Comparison of ENCODE assay signal across 16 cellular contexts in the genomic region with DNA sequence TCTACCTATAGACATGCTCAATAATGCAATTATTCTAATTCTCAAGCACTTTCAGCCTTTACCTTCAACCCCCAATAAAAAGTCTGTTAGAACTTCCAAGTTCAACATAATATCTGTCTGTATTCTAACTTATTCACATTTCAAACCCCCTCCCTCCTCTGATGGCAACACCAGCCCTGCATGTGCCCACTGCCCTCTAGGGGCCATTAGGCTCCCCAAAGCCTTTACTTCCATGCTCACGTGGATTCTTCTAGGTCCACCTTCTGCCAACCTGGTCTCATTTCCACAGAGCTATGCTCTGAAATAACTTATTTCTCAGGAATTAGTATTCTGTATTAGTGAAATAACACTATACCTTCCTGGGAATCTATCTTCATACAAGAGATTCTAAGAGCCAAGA.
DNase-seq lines count a peak whose midpoint lies in the region; ATAC-seq, FAIRE-seq and TF ChIP-seq lines count a peak whose summit lies in the region.
"Had no signal": no experiment of that assay in that cellular context is flagged by ENCODE, and none has a peak within 500 bp of the region (broad histone marks: within the 10 kb centered on the region; RNA-seq: fewer than 3 reads in every experiment).

No MANE protein-coding gene starts in this region.

- no peak for ATAC-seq in GM21619 (IDR thresholded peaks at IDR 0.05; ENCODE audit: unreplicated experiment)
- ATAC-seq: activated naive CD4-positive, alpha-beta T cell treated with anti-CD3 and anti-CD28 coated beads, Interleukin-2, amount 50 U/mL, for 72 hours had no signal

- no peaks in the 10 kb centered on the region for H3K4me1 ChIP-seq in MM.1S (ENCODE audit: low read length)
- H3K4me1 ChIP-seq: Peyer's patch, testis had no signal

- no peaks in the 10 kb centered on the region for H3K9me3 ChIP-seq in MM.1S (replicated peaks; ENCODE audit: insufficient read depth, low read length)
- H3K9me3 ChIP-seq: Peyer's patch, testis had no signal

- TF ChIP-seq CTCF in 22Rv1 (IDR thresholded peaks at IDR 0.05) (peak; percentile 32), GM12872 (IDR thresholded peaks at IDR 0.05; ENCODE audit: insufficient read depth, low read depth, low read length) (peak; percentile 46), MM.1S (IDR thresholded peaks at IDR 0.05; ENCODE audit: low read length) (peak; percentile 32), brain microvascular endothelial cell (IDR thresholded peaks at IDR 0.05; ENCODE audit: low read depth, low read length, missing control alignments) (peak; percentile 40)

- H3K27me3 ChIP-seq in MM.1S (replicated peaks; ENCODE audit: insufficient read depth, low read length) (no peaks in the 10 kb centered on the region), brain microvascular endothelial cell (replicated peaks) (no peaks in the 10 kb centered on the region)
- H3K27me3 ChIP-seq: cardiac muscle cell, Peyer's patch, testis had no signal

- no peaks in the 10 kb centered on the region for H3K79me2 ChIP-seq in MM.1S (ENCODE audit: low read length)

- H3K36me3 ChIP-seq in MM.1S (replicated peaks; ENCODE audit: insufficient read depth, low read length) (no peaks in the 10 kb centered on the region), brain microvascular endothelial cell (replicated peaks) (no peaks in the 10 kb centered on the region)
- H3K36me3 ChIP-seq: cardiac muscle cell, Peyer's patch had no signal

- in situ Hi-C loops in brain microvascular endothelial cell (cut with HindIII; ENCODE audit: low pct_ligation_motif_present, low sequenced_read_pairs), result no loop called here

- FAIRE-seq in urothelium cell line (lab: Jason Lieb, UNC), result no peak
- FAIRE-seq: GM19239, islet of Langerhans had no signal

- no peak overlapping the region for H3K4me2 ChIP-seq in MM.1S (ENCODE audit: low read depth, low read length)

- H2AFZ ChIP-seq in MM.1S (ENCODE audit: low read length), result no peak overlapping the region

- no peak overlapping the region for H3K9ac ChIP-seq in MM.1S (ENCODE audit: low read length)

- no peak overlapping the region for H3K27ac ChIP-seq in 22Rv1
- H3K27ac ChIP-seq in MM.1S (ENCODE audit: low read length), result no peak overlapping the region
- H3K27ac ChIP-seq in brain microvascular endothelial cell, result no peak overlapping the region
- H3K27ac ChIP-seq: cardiac muscle cell, Peyer's patch, testis had no signal

- H3K4me3 ChIP-seq in MM.1S (ENCODE audit: low read length) (no peak overlapping the region), brain microvascular endothelial cell (ENCODE audit: low read depth, low read length) (no peak overlapping the region)
- H3K4me3 ChIP-seq: cardiac muscle cell, Peyer's patch, testis had no signal

- H4K20me1 ChIP-seq in MM.1S (ENCODE audit: insufficient read depth, low read length), result no peaks in the 10 kb centered on the region

- no peaks in the 10 kb centered on the region for H3K9me2 ChIP-seq in MM.1S (replicated peaks; ENCODE audit: insufficient read depth, low read length)

- DNase-seq in MM.1S, result no peak
- no peak for DNase-seq in brain microvascular endothelial cell
- no peak for DNase-seq in NCI-H446 treated with DMSO at 0.1 percent for 48 hours (lab: John Stamatoyannopoulos, UW)
- DNase-seq in urothelium cell line (ENCODE audit: low spot score), result no peak
- DNase-seq in COLO668 (lab: John Stamatoyannopoulos, UW; ENCODE audit: unreplicated experiment), result no peak
- DNase-seq: activated CD4-positive, alpha-beta T cell treated with anti-CD3 and anti-CD28 coated beads for 4 hours; Peyer's patch; T-helper 2 cell; testis had no signal

- no peaks in the 10 kb centered on the region for H3F3A ChIP-seq in MM.1S (ENCODE audit: insufficient read depth, low read length)
